In the genomic region with DNA sequence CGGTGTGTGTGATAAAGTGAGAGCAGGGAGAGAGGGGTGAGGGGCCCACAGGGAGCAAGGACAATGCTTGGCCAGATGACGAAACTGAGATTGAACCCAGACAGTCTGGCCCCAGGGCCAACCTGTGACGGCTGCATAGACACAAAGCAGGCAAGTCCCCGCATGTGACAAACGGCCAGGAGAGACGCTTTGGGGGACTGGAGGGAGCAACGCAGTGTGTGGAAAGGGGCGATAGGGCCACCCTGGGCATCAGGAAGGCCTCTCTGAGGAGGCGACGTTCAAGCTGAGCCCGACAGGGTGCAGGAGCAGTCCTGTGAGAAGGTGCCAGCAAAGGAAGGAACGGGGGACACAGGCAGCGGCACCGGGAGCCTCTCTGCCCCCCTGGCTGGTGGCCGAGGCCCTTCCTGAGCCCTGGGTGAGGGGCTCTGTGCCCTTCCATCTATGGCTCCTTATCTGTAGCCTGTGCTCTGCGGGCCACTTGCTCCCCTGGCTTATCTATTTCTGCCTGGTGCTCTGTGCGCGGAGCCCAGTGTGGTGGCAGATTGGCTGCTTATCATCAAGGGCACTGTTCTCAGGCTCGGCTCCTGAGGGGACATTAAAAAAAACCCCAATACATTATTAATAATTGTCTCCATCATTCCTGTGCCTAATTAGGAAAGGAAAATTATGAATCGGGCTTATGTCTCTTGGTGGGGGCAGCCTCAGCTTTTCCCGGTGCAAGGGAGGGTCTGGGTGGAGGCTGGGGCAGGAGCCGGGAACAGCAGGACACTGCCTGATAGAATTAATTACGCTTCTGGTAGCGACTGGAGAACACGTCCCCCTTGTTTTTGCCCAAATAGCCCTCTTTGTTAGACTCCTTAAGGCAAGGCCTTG, we compare ENCODE assay signal across 20 cellular contexts. TPM values are rescaled to one million over a fixed set of nuclear protein-coding genes. Genes with fewer than 3 reads are reported as not detected.
DNase-seq lines count a peak whose midpoint lies in the region; ATAC-seq and TF ChIP-seq lines count a peak whose summit lies in the region.
"Had no signal": no experiment of that assay in that cellular context is flagged by ENCODE, and none has a peak within 500 bp of the region (broad histone marks: within the 10 kb centered on the region; RNA-seq: fewer than 3 reads in every experiment).

No MANE protein-coding gene starts in this region.

- intact Hi-C loops in esophagus muscularis mucosa (cut with DNase I), result no loop called here
- intact Hi-C loops in activated CD8-positive, alpha-beta T cell treated with anti-CD3 and anti-CD28 coated beads for 36 hours (cut with micrococcal nuclease), result no loop called here

- no peaks in the 10 kb centered on the region for H3K27me3 ChIP-seq in esophagus muscularis mucosa
- H3K27me3 ChIP-seq: BLaER1 had no signal

- TF ChIP-seq CTCF in esophagus muscularis mucosa (IDR thresholded peaks at IDR 0.05), result no peak
- no peak for TF ChIP-seq CTCF in activated CD8-positive, alpha-beta T cell treated with anti-CD3 and anti-CD28 coated beads for 36 hours (IDR thresholded peaks at IDR 0.05)

- no peaks in the 10 kb centered on the region for H3K4me1 Mint-ChIP-seq in activated CD8-positive, alpha-beta T cell treated with anti-CD3 and anti-CD28 coated beads for 36 hours (ENCODE audit: low read depth)
- H3K4me1 Mint-ChIP-seq: activated CD4-positive, alpha-beta memory T cell treated with anti-CD3 and anti-CD28 coated beads, Interleukin-2, amount 10 ng/mL, durations not matched to agents 7 days and 5 days; stimulated activated effector memory CD8-positive, alpha-beta T cell treated with anti-CD3 and anti-CD28 coated beads, Interleukin-12 subunit alpha, Interleukin-12 subunit beta, amount 100 ng/mL, for 72 hours had no signal

- H3K27ac Mint-ChIP-seq in activated CD8-positive, alpha-beta T cell treated with anti-CD3 and anti-CD28 coated beads for 36 hours, result no peak overlapping the region
- H3K27ac Mint-ChIP-seq: activated CD4-positive, alpha-beta memory T cell treated with anti-CD3 and anti-CD28 coated beads, Interleukin-2, amount 10 ng/mL, durations not matched to agents 7 days and 5 days; activated T-cell treated with anti-CD3 and anti-CD28 coated beads, Interleukin-2, amount 50 U/mL, for 72 hours; stimulated activated effector memory CD8-positive, alpha-beta T cell treated with anti-CD3 and anti-CD28 coated beads, Interleukin-12 subunit alpha, Interleukin-12 subunit beta, amount 100 ng/mL, for 72 hours had no signal

- no peak overlapping the region for H3K4me3 Mint-ChIP-seq in activated CD8-positive, alpha-beta T cell treated with anti-CD3 and anti-CD28 coated beads for 36 hours
- H3K4me3 Mint-ChIP-seq: activated CD4-positive, alpha-beta memory T cell treated with anti-CD3 and anti-CD28 coated beads, Interleukin-2, amount 10 ng/mL, durations not matched to agents 7 days and 5 days; activated T-cell treated with anti-CD3 and anti-CD28 coated beads, Interleukin-2, amount 50 U/mL, for 72 hours; stimulated activated effector memory CD8-positive, alpha-beta T cell treated with anti-CD3 and anti-CD28 coated beads, Interleukin-12 subunit alpha, Interleukin-12 subunit beta, amount 100 ng/mL, for 72 hours had no signal

- peaks cover 23 to 57% (median 47%) of the 10 kb centered on the region in 4 donors for H3K4me1 ChIP-seq in esophagus muscularis mucosa
- H3K4me1 ChIP-seq: parathyroid adenoma had no signal

- ATAC-seq in GM19023 (IDR thresholded peaks at IDR 0.05; ENCODE audit: unreplicated experiment) (no peak), HG02870 (IDR thresholded peaks at IDR 0.05; ENCODE audit: unreplicated experiment) (no peak)
- no peak for ATAC-seq in activated CD8-positive, alpha-beta T cell treated with anti-CD3 and anti-CD28 coated beads for 36 hours
- ATAC-seq: activated T-cell treated with anti-CD3 and anti-CD28 coated beads, Interleukin-2, amount 50 U/mL, for 72 hours; stimulated activated effector memory CD8-positive, alpha-beta T cell treated with anti-CD3 and anti-CD28 coated beads, Interleukin-12 subunit alpha, Interleukin-12 subunit beta, amount 100 ng/mL, for 72 hours had no signal

- CTCF ChIA-PET in activated CD8-positive, alpha-beta T cell treated with anti-CD3 and anti-CD28 coated beads for 36 hours (lab: Charles Lee), result no interaction called here

- peaks cover 0 to 3% (median 0%) of the 10 kb centered on the region in 4 donors for H3K36me3 ChIP-seq in esophagus muscularis mucosa
- H3K36me3 ChIP-seq: BLaER1 had no signal

- no peaks in the 10 kb centered on the region for H3K36me3 Mint-ChIP-seq in activated CD8-positive, alpha-beta T cell treated with anti-CD3 and anti-CD28 coated beads for 36 hours (ENCODE audit: low read depth)
- H3K36me3 Mint-ChIP-seq: stimulated activated effector memory CD8-positive, alpha-beta T cell treated with anti-CD3 and anti-CD28 coated beads, Interleukin-12 subunit alpha, Interleukin-12 subunit beta, amount 100 ng/mL, for 72 hours had no signal

- no peaks in the 10 kb centered on the region for H3K27me3 Mint-ChIP-seq in activated CD8-positive, alpha-beta T cell treated with anti-CD3 and anti-CD28 coated beads for 36 hours

- TF ChIP-seq EP300 in esophagus muscularis mucosa (IDR thresholded peaks at IDR 0.05), result no peak

- no peak overlapping the region for H3K4me3 ChIP-seq in esophagus muscularis mucosa
- H3K4me3 ChIP-seq: BLaER1 had no signal

- H3K27ac ChIP-seq in esophagus muscularis mucosa (replicated peaks in 1 of 4) (peak overlapping the region; percentile 40 to 65 (median 46)), substantia nigra (ENCODE audit: low read depth, low read length, poor library complexity, severe bottlenecking) (peak overlapping the region; percentile 67)
- H3K27ac ChIP-seq: BLaER1, KMS-11, parathyroid adenoma had no signal

- H3K9me3 Mint-ChIP-seq in activated CD8-positive, alpha-beta T cell treated with anti-CD3 and anti-CD28 coated beads for 36 hours, result no peaks in the 10 kb centered on the region
- H3K9me3 Mint-ChIP-seq: activated CD4-positive, alpha-beta memory T cell treated with anti-CD3 and anti-CD28 coated beads, Interleukin-2, amount 10 ng/mL, durations not matched to agents 7 days and 5 days had no signal

- no peak for TF ChIP-seq POLR2A in esophagus muscularis mucosa (IDR thresholded peaks at IDR 0.05; ENCODE audit: low read depth)

- peak; percentile 24 for DNase-seq in NCI-H2171 treated with DMSO at 0.1 percent for 48 hours (lab: John Stamatoyannopoulos, UW)
- DNase-seq in NCI-H2171 (lab: John Stamatoyannopoulos, UW), result no peak
- DNase-seq in esophagus muscularis mucosa (ENCODE audit: extremely low spot score), result no peak
- DNase-seq in medulla oblongata (ENCODE audit: extremely low spot score), result peak; percentile 48
- peak in 2 of 49 donors; percentile 18 to 38 for DNase-seq in substantia nigra (lab: John Stamatoyannopoulos, UW)
- no peak for DNase-seq in activated CD8-positive, alpha-beta T cell treated with anti-CD3 and anti-CD28 coated beads for 36 hours
- DNase-seq: 8988T; activated CD4-positive, alpha-beta memory T cell treated with anti-CD3 and anti-CD28 coated beads, Interleukin-2, amount 10 ng/mL, durations not matched to agents 7 days and 5 days; activated T-cell treated with anti-CD3 and anti-CD28 coated beads, Interleukin-2, amount 50 U/mL, for 72 hours; DMS153; effector CD8-positive, alpha-beta T cell; kidney glomerular epithelial cell; NCI-H1092 had no signal

- 77% methylated on average over 22 of the region's 25 CpGs for WGBS in esophagus muscularis mucosa

- POLR2A ChIA-PET in activated CD8-positive, alpha-beta T cell treated with anti-CD3 and anti-CD28 coated beads for 36 hours (lab: Charles Lee), result no interaction called here

- no peaks in the 10 kb centered on the region for H3K9me3 ChIP-seq in esophagus muscularis mucosa
- H3K9me3 ChIP-seq: BLaER1 had no signal

RNA-seq across cellular contexts. Expression of gene PRIMA1, which starts 39.8 kb away (rescaled TPM):
- 10 to 100 TPM; 18.7 to 30.9 (median 21.8) TPM for total RNA-seq in esophagus muscularis mucosa
- not detected for total RNA-seq in activated CD8-positive, alpha-beta T cell treated with anti-CD3 and anti-CD28 coated beads for 36 hours
- total RNA-seq: activated CD4-positive, alpha-beta memory T cell treated with anti-CD3 and anti-CD28 coated beads, Interleukin-2, amount 10 ng/mL, durations not matched to agents 7 days and 5 days; activated T-cell treated with anti-CD3 and anti-CD28 coated beads, Interleukin-2, amount 50 U/mL, for 72 hours; bronchial epithelial cell had no signal

Comparison
In these comparisons a context has a peak if more than half of its experiments do, and no peak if none do; other contexts are left out.
1. DNase-seq: peak in NCI-H2171 treated with DMSO at 0.1 percent for 48 hours (single experiment) and medulla oblongata (single experiment); none in NCI-H2171 (single experiment), esophagus muscularis mucosa (single experiment) and activated CD8-positive, alpha-beta T cell treated with anti-CD3 and anti-CD28 coated beads for 36 hours (single experiment).
2. RNA of gene PRIMA1, which starts 39.8 kb away (total RNA-seq): 18.7 to 30.9 TPM in esophagus muscularis mucosa; not detected in activated CD8-positive, alpha-beta T cell treated with anti-CD3 and anti-CD28 coated beads for 36 hours; every median in the first group is over 10 times any median in the second.